Comparison of ENCODE assay signal across 33 cellular contexts in genomic region chr13:112824429-112824828, GRCh38.
"Had no signal": no experiment of that assay in that cellular context is flagged by ENCODE, and none has a peak within 500 bp of the region (broad histone marks: within the 10 kb centered on the region; RNA-seq: fewer than 3 reads in every experiment).

No MANE protein-coding gene starts in this region.

- H3K9me3 ChIP-seq: ascending aorta, breast epithelium, colonic mucosa, esophagus squamous epithelium, gastroesophageal sphincter, heart right ventricle had no signal

- ATAC-seq: activated CD4-positive, alpha-beta T cell treated with anti-CD3 and anti-CD28 coated beads for 36 hours; gastroesophageal sphincter; heart right ventricle; T-helper 17 cell had no signal

- H3K27me3 Mint-ChIP-seq: activated CD4-positive, alpha-beta memory T cell treated with anti-CD3 and anti-CD28 coated beads, Interleukin-2, amount 10 ng/mL, durations not matched to agents 7 days and 5 days; activated CD4-positive, alpha-beta T cell treated with anti-CD3 and anti-CD28 coated beads for 36 hours; activated CD4-positive, alpha-beta T cell treated with anti-CD3 and anti-CD28 coated beads, Interleukin-2, amount 10 ng/mL, durations not matched to agents 7 days and 5 days; activated naive CD4-positive, alpha-beta T cell treated with anti-CD3 and anti-CD28 coated beads, Interleukin-2, amount 50 U/mL, for 24 hours; activated naive CD8-positive, alpha-beta T cell treated with anti-CD3 and anti-CD28 coated beads, Interleukin-2, amount 10 ng/mL, durations not matched to agents 7 days and 5 days; T-helper 17 cell had no signal

- DNase-seq: activated CD4-positive, alpha-beta memory T cell treated with anti-CD3 and anti-CD28 coated beads, Interleukin-2, amount 10 ng/mL, durations not matched to agents 7 days and 5 days; activated CD4-positive, alpha-beta T cell treated with anti-CD3 and anti-CD28 coated beads for 36 hours; activated CD4-positive, alpha-beta T cell treated with anti-CD3 and anti-CD28 coated beads, Interleukin-2, amount 10 ng/mL, durations not matched to agents 7 days and 5 days; activated CD4-positive, alpha-beta T cell treated with anti-CD3 and anti-CD28 coated beads, Interleukin-2, amount 50 U/mL, for 4 hours; activated CD4-positive, CD25-positive, alpha-beta regulatory T cell; activated CD4-positive, CD25-positive, alpha-beta regulatory T cell treated with anti-CD3 and anti-CD28 coated beads, Interleukin-2, amount 50 U/mL, for 72 hours; activated effector memory CD4-positive, alpha-beta T cell treated with anti-CD3 and anti-CD28 coated beads, Interleukin-2, amount 50 U/mL, for 16 hours; activated naive CD4-positive, alpha-beta T cell treated with anti-CD3 and anti-CD28 coated beads for 36 hours; activated naive CD8-positive, alpha-beta T cell treated with anti-CD3 and anti-CD28 coated beads, Interleukin-2, amount 10 ng/mL, durations not matched to agents 7 days and 5 days; activated T-cell treated with anti-CD3 and anti-CD28 coated beads, Interleukin-2, amount 50 U/mL, for 1 hour; activated T-cell treated with anti-CD3 and anti-CD28 coated beads, Interleukin-2, amount 50 U/mL, for 48 hours; central memory CD4-positive, alpha-beta T cell; cerebellar nuclear complex; colonic mucosa; effector memory CD4-positive, alpha-beta T cell; endodermal cell; esophagus squamous epithelium; foreskin melanocyte; heart right ventricle; T-helper 1 cell; T-helper 17 cell; T1000 had no signal

- H3K27ac Mint-ChIP-seq: activated CD4-positive, alpha-beta memory T cell treated with anti-CD3 and anti-CD28 coated beads, Interleukin-2, amount 10 ng/mL, durations not matched to agents 7 days and 5 days; activated CD4-positive, alpha-beta T cell treated with anti-CD3 and anti-CD28 coated beads for 36 hours; activated CD4-positive, alpha-beta T cell treated with anti-CD3 and anti-CD28 coated beads, Interleukin-2, amount 10 ng/mL, durations not matched to agents 7 days and 5 days; activated naive CD4-positive, alpha-beta T cell treated with anti-CD3 and anti-CD28 coated beads for 36 hours; activated naive CD4-positive, alpha-beta T cell treated with anti-CD3 and anti-CD28 coated beads, Interleukin-2, amount 50 U/mL, for 24 hours; activated naive CD8-positive, alpha-beta T cell treated with anti-CD3 and anti-CD28 coated beads, Interleukin-2, amount 10 ng/mL, durations not matched to agents 7 days and 5 days; activated T-helper 2 cell treated with anti-CD3 and anti-CD28 coated beads, Interferon-gamma antibody, Interleukin-2, Interleukin-4, amounts not matched to agents 10 μg/mL and 5 μg/mL and 100 μg/mL, durations not matched to agents 14 hours and 24 hours and 36 hours; brain; endodermal cell; T-helper 2 cell treated with Interferon-gamma antibody and Interleukin-4, amounts not matched to agents 5 μg/mL and 100 μg/mL, for 36 hours had no signal

- H3K4me3 ChIP-seq: ascending aorta, breast epithelium, cardiac muscle cell, colonic mucosa, dorsolateral prefrontal cortex, esophagus squamous epithelium, gastroesophageal sphincter, heart right ventricle had no signal

- H3K27ac ChIP-seq: ascending aorta, breast epithelium, cardiac muscle cell, colonic mucosa, dorsolateral prefrontal cortex, epithelial cell of prostate, esophagus squamous epithelium, gastroesophageal sphincter, heart right ventricle had no signal

- H3K36me3 ChIP-seq: breast epithelium, colonic mucosa had no signal

- H3K4me1 Mint-ChIP-seq: activated CD4-positive, alpha-beta memory T cell treated with anti-CD3 and anti-CD28 coated beads, Interleukin-2, amount 10 ng/mL, durations not matched to agents 7 days and 5 days; activated CD4-positive, alpha-beta T cell treated with anti-CD3 and anti-CD28 coated beads for 36 hours; activated CD4-positive, alpha-beta T cell treated with anti-CD3 and anti-CD28 coated beads, Interleukin-2, amount 10 ng/mL, durations not matched to agents 7 days and 5 days; activated naive CD4-positive, alpha-beta T cell treated with anti-CD3 and anti-CD28 coated beads, Interleukin-2, amount 50 U/mL, for 24 hours; brain; endodermal cell; T-helper 17 cell had no signal

- H3K4me3 Mint-ChIP-seq: activated CD4-positive, alpha-beta memory T cell treated with anti-CD3 and anti-CD28 coated beads, Interleukin-2, amount 10 ng/mL, durations not matched to agents 7 days and 5 days; activated CD4-positive, alpha-beta T cell treated with anti-CD3 and anti-CD28 coated beads for 36 hours; activated CD4-positive, alpha-beta T cell treated with anti-CD3 and anti-CD28 coated beads, Interleukin-2, amount 10 ng/mL, durations not matched to agents 7 days and 5 days; activated naive CD4-positive, alpha-beta T cell treated with anti-CD3 and anti-CD28 coated beads for 36 hours; activated naive CD4-positive, alpha-beta T cell treated with anti-CD3 and anti-CD28 coated beads, Interleukin-2, amount 50 U/mL, for 24 hours; activated naive CD8-positive, alpha-beta T cell treated with anti-CD3 and anti-CD28 coated beads, Interleukin-2, amount 10 ng/mL, durations not matched to agents 7 days and 5 days; activated T-helper 1 cell treated with anti-CD3 and anti-CD28 coated beads, Interleukin-12 subunit alpha, Interleukin-12 subunit beta, Interleukin-2, Interleukin-4 antibody, amounts not matched to agents 30 ng/mL and 10 ng/mL and 1 ng/mL, durations not matched to agents 14 hours and 24 hours and 36 hours; brain; endodermal cell; T-helper 17 cell; T-helper 2 cell treated with Interferon-gamma antibody and Interleukin-4, amounts not matched to agents 5 μg/mL and 100 μg/mL, for 36 hours had no signal

- H3K4me1 ChIP-seq: ascending aorta, breast epithelium, colonic mucosa, esophagus squamous epithelium, gastroesophageal sphincter had no signal

- H3K9me3 Mint-ChIP-seq: activated CD4-positive, alpha-beta memory T cell treated with anti-CD3 and anti-CD28 coated beads, Interleukin-2, amount 10 ng/mL, durations not matched to agents 7 days and 5 days; activated CD4-positive, alpha-beta T cell treated with anti-CD3 and anti-CD28 coated beads, Interleukin-2, amount 10 ng/mL, durations not matched to agents 7 days and 5 days; activated naive CD4-positive, alpha-beta T cell treated with anti-CD3 and anti-CD28 coated beads for 36 hours; activated naive CD4-positive, alpha-beta T cell treated with anti-CD3 and anti-CD28 coated beads, Interleukin-2, amount 50 U/mL, for 24 hours; activated naive CD8-positive, alpha-beta T cell treated with anti-CD3 and anti-CD28 coated beads, Interleukin-2, amount 10 ng/mL, durations not matched to agents 7 days and 5 days; activated T-helper 1 cell treated with anti-CD3 and anti-CD28 coated beads, Interleukin-12 subunit alpha, Interleukin-12 subunit beta, Interleukin-2, Interleukin-4 antibody, amounts not matched to agents 30 ng/mL and 10 ng/mL and 1 ng/mL, durations not matched to agents 14 hours and 24 hours and 36 hours; activated T-helper 2 cell treated with anti-CD3 and anti-CD28 coated beads, Interferon-gamma antibody, Interleukin-2, Interleukin-4, amounts not matched to agents 10 μg/mL and 5 μg/mL and 100 μg/mL, durations not matched to agents 14 hours and 24 hours and 36 hours; brain; endodermal cell; T-helper 2 cell treated with Interferon-gamma antibody and Interleukin-4, amounts not matched to agents 5 μg/mL and 100 μg/mL, for 36 hours had no signal

- H3K27me3 ChIP-seq: ascending aorta, breast epithelium, cardiac muscle cell, colonic mucosa, dorsolateral prefrontal cortex, esophagus squamous epithelium, gastroesophageal sphincter, heart right ventricle had no signal
